Comparison of ENCODE assay signal across 8 cellular contexts in genomic region chr4:1899149-1900086, GRCh38. TPM values are rescaled to one million over a fixed set of nuclear protein-coding genes. Genes with fewer than 3 reads are reported as not detected.
DNase-seq lines count a peak whose midpoint lies in the region; ATAC-seq and TF ChIP-seq lines count a peak whose summit lies in the region.

No MANE protein-coding gene starts in this region.

- peaks cover 4% of the 10 kb centered on the region for H3F3A ChIP-seq in OCI-LY1 (ENCODE audit: insufficient read depth, low read length)

- TF ChIP-seq CTCF in OCI-LY1 (IDR thresholded peaks at IDR 0.05; ENCODE audit: low read length) (peak; percentile 69), epithelial cell of proximal tubule (conservative IDR thresholded peaks at IDR 0.05; ENCODE audit: low read depth, low read length) (peak; percentile 86)

- H3K27ac Mint-ChIP-seq in naive thymus-derived CD8-positive, alpha-beta T cell, result peak overlapping the region in 2 of 10 donors; percentile 10 to 22

- ATAC-seq in GM19438 (IDR thresholded peaks at IDR 0.05; ENCODE audit: low read depth, unreplicated experiment), result peak; percentile 77
- ATAC-seq in naive thymus-derived CD8-positive, alpha-beta T cell, result peak; percentile 97 to 99

- H2AFZ ChIP-seq in OCI-LY1 (ENCODE audit: low read length), result no peak overlapping the region

- POLR2A ChIA-PET in naive thymus-derived CD8-positive, alpha-beta T cell (lab: Charles Lee), result interaction anchor here (0.6 to 1.8 kb wide), 8 partner anchors 11 to 209 kb away, joined by 3 to 6 read pairs (median 3); partner anchors contain the start of gene NSD2

- H3K9me3 ChIP-seq in OCI-LY1 (ENCODE audit: low read length), result no peaks in the 10 kb centered on the region

- H3K27me3 ChIP-seq in OCI-LY1 (ENCODE audit: insufficient read depth, low read length), result no peaks in the 10 kb centered on the region

- H3K36me3 ChIP-seq in OCI-LY1 (ENCODE audit: insufficient read depth, low read length), result peaks cover 42% of the 10 kb centered on the region

- H3K27me3 Mint-ChIP-seq in naive thymus-derived CD8-positive, alpha-beta T cell, result no peaks in the 10 kb centered on the region

- peaks cover 8 to 10% (median 9%) of the 10 kb centered on the region in 4 donors for H3K4me1 Mint-ChIP-seq in naive thymus-derived CD8-positive, alpha-beta T cell

- no peaks in the 10 kb centered on the region for H4K20me1 ChIP-seq in OCI-LY1 (ENCODE audit: insufficient read depth, low read length)

- H3K79me2 ChIP-seq in OCI-LY1 (ENCODE audit: insufficient read depth, low read length), result peaks cover 45% of the 10 kb centered on the region

- H3K4me3 ChIP-seq in OCI-LY1 (ENCODE audit: low read depth, low read length, poor library complexity, severe bottlenecking) (peak overlapping the region; percentile 27), epithelial cell of proximal tubule (ENCODE audit: low read depth, low read length) (no peak overlapping the region)

- H3K27ac ChIP-seq in OCI-LY1 (ENCODE audit: low read depth, low read length, poor library complexity, severe bottlenecking), result peak overlapping the region; percentile 88

- no peaks in the 10 kb centered on the region for H3K9me2 ChIP-seq in OCI-LY1 (ENCODE audit: low read depth, low read length)

- peak overlapping the region in 1 of 10 donors; percentile 61 for H3K4me3 Mint-ChIP-seq in naive thymus-derived CD8-positive, alpha-beta T cell

- H3K36me3 Mint-ChIP-seq in naive thymus-derived CD8-positive, alpha-beta T cell, result peaks cover 0 to 37% (median 6%) of the 10 kb centered on the region in 3 donors

- H3K9ac ChIP-seq in OCI-LY1 (ENCODE audit: low read length), result peak overlapping the region; percentile 37; the same call in 1 of the 2 replicates

- peaks cover 30% of the 10 kb centered on the region for H3K4me1 ChIP-seq in OCI-LY1 (ENCODE audit: insufficient read depth, low read length, severe bottlenecking)

- H3K9me3 Mint-ChIP-seq in naive thymus-derived CD8-positive, alpha-beta T cell, result no peaks in the 10 kb centered on the region

- H3K4me2 ChIP-seq in OCI-LY1 (ENCODE audit: low read length), result peak overlapping the region; percentile 62

- DNase-seq in CD1c-positive myeloid dendritic cell (ENCODE audit: extremely low spot score), result peak; percentile 84
- DNase-seq in HT-29 (ENCODE audit: low spot score), result peak; percentile 81
- peak; percentile 57 for DNase-seq in activated T-cell treated with anti-CD3 and anti-CD28 coated beads for 1 hour (ENCODE audit: low read depth)
- no peak for DNase-seq in epithelial cell of proximal tubule (ENCODE audit: low read depth)
- DNase-seq in naive thymus-derived CD8-positive, alpha-beta T cell, result peak; percentile 46 to 86 (median 70)
- peak; percentile 31 to 48 for DNase-seq in stimulated activated CD8-positive, alpha-beta memory T cell treated with anti-CD3 and anti-CD28 coated beads, Interleukin-7, amount 100 ng/mL, for 48 hours (ENCODE audit: extremely low read depth in 1 of 2, low read depth in 1 of 2)

RNA-seq across cellular contexts. Expression of gene NSD2, which starts 28.2 kb away (rescaled TPM):
- 70.5 and 73.7 TPM in 2 replicates for total RNA-seq in HT-29 (2014; rRNA removed; shearing (Covaris generic))
- 85.6 and 119 TPM in 2 replicates for total RNA-seq in epithelial cell of proximal tubule
- total RNA-seq in naive thymus-derived CD8-positive, alpha-beta T cell, result 10 to 100 TPM; 33.3 to 37.4 TPM
- 1 to 10 TPM; 3.8 to 5.4 (median 3.9) TPM for polyA plus RNA-seq in naive thymus-derived CD8-positive, alpha-beta T cell

RNA-seq across cellular contexts. Expression of gene LETM1, which starts 43.5 kb away (rescaled TPM):
- total RNA-seq in HT-29 (2014; rRNA removed; shearing (Covaris generic)), result 95.8 and 106 TPM in 2 replicates
- 42.6 and 65.4 TPM in 2 replicates for total RNA-seq in epithelial cell of proximal tubule
- 10 to 100 TPM; 39.5 to 41.9 TPM for total RNA-seq in naive thymus-derived CD8-positive, alpha-beta T cell
- polyA plus RNA-seq in naive thymus-derived CD8-positive, alpha-beta T cell, result 10 to 100 TPM; 10.8 to 12.9 (median 11.1) TPM
